In the genomic region with DNA sequence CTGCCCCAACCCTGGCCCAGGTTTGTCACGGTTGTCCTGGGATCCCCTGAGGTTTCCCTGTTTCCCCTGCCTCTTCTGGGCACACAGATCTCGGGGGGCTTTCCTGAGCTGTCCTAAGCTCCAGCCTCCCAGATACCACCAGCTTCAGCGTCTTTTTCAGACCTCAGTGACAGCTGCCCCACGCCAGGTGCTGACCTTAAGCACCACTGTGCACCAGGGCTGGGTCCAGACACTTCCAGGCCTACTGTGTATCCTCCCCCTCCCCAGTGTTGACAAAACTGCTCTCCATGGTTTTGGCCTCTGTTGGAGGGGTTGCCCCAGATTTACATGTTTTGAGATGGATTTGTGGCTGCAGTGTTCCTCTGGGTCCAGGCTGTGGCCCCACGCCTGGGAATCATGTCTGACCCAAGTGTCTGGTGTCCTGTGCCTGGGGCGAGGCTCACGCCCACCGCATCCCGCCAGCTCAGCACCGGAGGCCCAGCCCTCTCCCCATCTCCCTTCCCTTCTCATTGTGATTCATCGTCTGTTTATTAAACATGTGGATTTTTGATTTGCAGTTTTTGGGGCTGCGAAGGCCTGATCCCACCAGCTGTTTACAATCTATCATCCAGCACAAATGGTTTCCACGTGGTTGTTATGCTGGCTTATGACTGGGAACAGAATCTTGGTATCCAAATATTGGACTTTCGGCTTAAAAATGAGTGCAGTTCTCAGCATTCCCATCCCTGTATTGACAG, we compare ENCODE assay signal across 10 cellular contexts.
DNase-seq lines count a peak whose midpoint lies in the region; ATAC-seq, FAIRE-seq and TF ChIP-seq lines count a peak whose summit lies in the region.
"Had no signal": no experiment of that assay in that cellular context is flagged by ENCODE, and none has a peak within 500 bp of the region (broad histone marks: within the 10 kb centered on the region; RNA-seq: fewer than 3 reads in every experiment).

No MANE protein-coding gene starts in this region.

- intact Hi-C loops in lower lobe of right lung (cut with DNase I): no loop called here

- H3K4me1 Mint-ChIP-seq in brain (peaks cover 27% of the 10 kb centered on the region), type B pancreatic cell (ENCODE audit: unreplicated experiment) (peaks cover 12% of the 10 kb centered on the region)
- H3K4me1 Mint-ChIP-seq: activated naive CD8-positive, alpha-beta T cell treated with anti-CD3 and anti-CD28 coated beads, Interleukin-2, amount 10 ng/mL, durations not matched to agents 7 days and 5 days had no signal

- ATAC-seq in lower lobe of right lung: peak; percentile 28 to 49
- no peak for ATAC-seq in HG03159 (IDR thresholded peaks at IDR 0.05; ENCODE audit: unreplicated experiment)

- H3K36me3 Mint-ChIP-seq in brain (no peaks in the 10 kb centered on the region), type B pancreatic cell (no peaks in the 10 kb centered on the region)
- H3K36me3 Mint-ChIP-seq: activated naive CD8-positive, alpha-beta T cell treated with anti-CD3 and anti-CD28 coated beads, Interleukin-2, amount 10 ng/mL, durations not matched to agents 7 days and 5 days had no signal

- 70 to 82% (median 77%) methylated on average over 14 of the region's 14 CpGs for WGBS in small intestine, 3 donors

- peak; percentile 63 for DNase-seq in H4 (ENCODE audit: low spot score)
- DNase-seq in lower lobe of right lung: no peak
- DNase-seq in type B pancreatic cell (ENCODE audit: extremely low spot score, unreplicated experiment): peak; percentile 52
- no peak for DNase-seq in small intestine
- DNase-seq in NCI-H1930 (lab: John Stamatoyannopoulos, UW): no peak
- DNase-seq: activated naive CD8-positive, alpha-beta T cell treated with anti-CD3 and anti-CD28 coated beads, Interleukin-2, amount 10 ng/mL, durations not matched to agents 7 days and 5 days; left ventricle myocardium inferior had no signal

- H3K27ac ChIP-seq in lower lobe of right lung (no peak overlapping the region), small intestine (ENCODE audit: low read depth in 1 of 2, low read length in 1 of 2) (no peak overlapping the region)
- H3K27ac ChIP-seq: left ventricle myocardium inferior had no signal

- H3K27ac Mint-ChIP-seq in brain: peak overlapping the region in 3 of 5 experiments; percentile 49 to 79 (median 76)
- no peak overlapping the region for H3K27ac Mint-ChIP-seq in type B pancreatic cell
- H3K27ac Mint-ChIP-seq: activated naive CD8-positive, alpha-beta T cell treated with anti-CD3 and anti-CD28 coated beads, Interleukin-2, amount 10 ng/mL, durations not matched to agents 7 days and 5 days had no signal

- H3K27me3 ChIP-seq in lower lobe of right lung (ENCODE audit: low read depth) (no peaks in the 10 kb centered on the region), small intestine (ENCODE audit: control insufficient read depth in 2 of 2, insufficient read depth in 2 of 2, low read length in 2 of 2) (no peaks in the 10 kb centered on the region)

- H3K4me3 ChIP-seq in lower lobe of right lung (no peak overlapping the region), small intestine (ENCODE audit: low read depth in 1 of 2, low read length in 2 of 2) (no peak overlapping the region)
- H3K4me3 ChIP-seq: left ventricle myocardium inferior had no signal

- H3K27me3 Mint-ChIP-seq in brain (no peaks in the 10 kb centered on the region), type B pancreatic cell (peaks cover 4% of the 10 kb centered on the region)

- no peak overlapping the region for H3K4me3 Mint-ChIP-seq in brain
- H3K4me3 Mint-ChIP-seq in type B pancreatic cell: no peak overlapping the region
- H3K4me3 Mint-ChIP-seq: activated naive CD8-positive, alpha-beta T cell treated with anti-CD3 and anti-CD28 coated beads, Interleukin-2, amount 10 ng/mL, durations not matched to agents 7 days and 5 days had no signal

- no peak for TF ChIP-seq CTCF in brain (conservative IDR thresholded peaks at IDR 0.05)
- no peak for TF ChIP-seq CTCF in lower lobe of right lung (IDR thresholded peaks at IDR 0.05)
- TF ChIP-seq CTCF in type B pancreatic cell (conservative IDR thresholded peaks at IDR 0.05): no peak

- H3K9me3 ChIP-seq in lower lobe of right lung: no peaks in the 10 kb centered on the region
- H3K9me3 ChIP-seq in small intestine (ENCODE audit: control insufficient read depth, low read depth): no peaks in the 10 kb centered on the region

- FAIRE-seq in small intestine (lab: Jason Lieb, UNC): no peak
- FAIRE-seq: D721Med had no signal

- H3K9me3 Mint-ChIP-seq in brain: peaks cover 6 to 15% (median 10%) of the 10 kb centered on the region in 5 experiments
- H3K9me3 Mint-ChIP-seq in type B pancreatic cell: peaks cover 9% of the 10 kb centered on the region
- H3K9me3 Mint-ChIP-seq: activated naive CD8-positive, alpha-beta T cell treated with anti-CD3 and anti-CD28 coated beads, Interleukin-2, amount 10 ng/mL, durations not matched to agents 7 days and 5 days had no signal

- H3K36me3 ChIP-seq in lower lobe of right lung: no peaks in the 10 kb centered on the region
- no peaks in the 10 kb centered on the region for H3K36me3 ChIP-seq in small intestine (ENCODE audit: control insufficient read depth in 2 of 2, insufficient read depth in 2 of 2, low read length in 2 of 2)
- H3K36me3 ChIP-seq: left ventricle myocardium inferior had no signal

- H3K4me1 ChIP-seq in lower lobe of right lung (no peaks in the 10 kb centered on the region), small intestine (ENCODE audit: control insufficient read depth in 2 of 2, insufficient read depth in 1 of 2, low read depth in 1 of 2, low read length in 1 of 2) (no peaks in the 10 kb centered on the region)
- H3K4me1 ChIP-seq: left ventricle myocardium inferior had no signal

Comparison
In these comparisons a context has a peak if more than half of its experiments do, and no peak if none do; other contexts are left out.
1. DNase-seq: peak in H4 (single experiment) and type B pancreatic cell (single experiment); none in lower lobe of right lung (single experiment), small intestine (single experiment) and NCI-H1930 (0 of 2).